1 cellular context compared by ENCODE assay signal in the genomic region with DNA sequence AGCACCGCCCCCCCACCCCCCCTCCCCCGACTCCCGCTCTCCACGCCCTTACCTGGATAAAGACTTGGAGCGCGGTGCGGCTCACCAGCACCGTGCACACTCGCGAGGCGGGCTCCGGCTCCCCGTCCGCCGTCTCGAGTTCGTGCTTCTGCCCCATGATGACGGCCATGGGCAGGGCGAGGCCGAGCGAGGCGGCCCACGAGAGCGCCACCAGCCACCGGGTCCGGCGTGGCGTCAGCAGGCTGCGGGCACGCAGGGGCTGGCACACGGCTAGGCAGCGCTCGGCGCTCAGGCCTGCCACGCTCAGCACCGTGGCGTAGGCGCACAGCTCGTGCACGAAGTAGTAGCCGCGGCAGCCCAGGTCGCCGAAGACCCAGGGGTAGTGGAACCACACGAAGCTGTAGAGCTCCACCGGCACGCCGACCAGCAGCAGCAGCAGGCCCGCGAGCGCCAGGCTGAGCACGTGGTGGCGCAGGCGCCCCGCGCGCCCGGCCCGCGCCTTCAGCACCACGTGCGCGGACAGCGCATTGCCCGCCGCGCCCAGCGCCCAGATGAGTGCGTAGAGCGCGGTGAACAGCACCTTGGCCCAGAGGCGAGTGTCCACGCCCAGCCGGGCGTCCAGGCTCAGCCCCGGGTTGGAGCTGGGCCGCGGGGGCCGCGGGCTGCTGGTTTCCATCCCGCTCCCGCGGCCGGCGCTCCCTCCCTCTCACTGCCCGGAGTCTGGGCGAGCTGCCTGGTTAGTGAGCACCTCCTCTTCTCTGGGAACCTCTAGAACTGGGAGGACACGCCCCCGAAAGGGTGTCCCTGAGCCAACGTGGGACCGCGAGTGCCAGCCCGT.
A peak's percentile ranks its signal among the peaks of the same experiment; 100 is the strongest.
TF ChIP-seq lines count a peak whose summit lies in the region.

A gene with protein sequence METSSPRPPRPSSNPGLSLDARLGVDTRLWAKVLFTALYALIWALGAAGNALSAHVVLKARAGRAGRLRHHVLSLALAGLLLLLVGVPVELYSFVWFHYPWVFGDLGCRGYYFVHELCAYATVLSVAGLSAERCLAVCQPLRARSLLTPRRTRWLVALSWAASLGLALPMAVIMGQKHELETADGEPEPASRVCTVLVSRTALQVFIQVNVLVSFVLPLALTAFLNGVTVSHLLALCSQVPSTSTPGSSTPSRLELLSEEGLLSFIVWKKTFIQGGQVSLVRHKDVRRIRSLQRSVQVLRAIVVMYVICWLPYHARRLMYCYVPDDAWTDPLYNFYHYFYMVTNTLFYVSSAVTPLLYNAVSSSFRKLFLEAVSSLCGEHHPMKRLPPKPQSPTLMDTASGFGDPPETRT (minus strand): TSS at position 742 of the 838 bp plus-strand sequence. CDS start 66 bp downstream, at position 676.

TF ChIP-seq in HepG2, 621 proteins besides CTCF, POLR2A, EP300 and RAD21 (continued from another document and continues in another):
- TF ChIP-seq, protein P1, sequence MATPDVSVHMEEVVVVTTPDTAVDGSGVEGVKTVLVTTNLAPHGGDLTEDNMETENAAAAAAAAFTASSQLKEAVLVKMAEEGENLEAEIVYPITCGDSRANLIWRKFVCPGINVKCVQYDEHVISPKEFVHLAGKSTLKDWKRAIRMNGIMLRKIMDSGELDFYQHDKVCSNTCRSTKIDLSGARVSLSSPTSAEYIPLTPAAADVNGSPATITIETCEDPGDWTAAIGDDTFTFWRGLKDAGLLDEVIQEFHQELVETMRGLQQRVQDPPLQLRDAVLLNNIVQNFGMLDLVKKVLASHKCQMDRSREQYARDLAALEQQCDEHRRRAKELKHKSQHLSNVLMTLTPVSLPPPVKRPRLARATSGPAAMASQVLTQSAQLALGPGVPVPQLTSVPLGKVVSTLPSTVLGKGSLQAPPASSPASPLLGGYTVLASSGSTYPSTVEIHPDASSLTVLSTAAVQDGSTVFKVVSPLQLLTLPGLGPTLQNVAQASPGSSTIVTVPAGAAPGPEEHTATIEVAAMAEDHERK (CRISPR knock-in tag; IDR thresholded peaks at IDR 0.05; ENCODE audit: low read depth): 0 out of 2 replicates have a peak, but pooled peaks have one; percentile 26
- peak; percentile 96 for TF ChIP-seq TEAD2 (CRISPR knock-in tag; IDR thresholded peaks at IDR 0.05)
- TF ChIP-seq, protein P2, sequence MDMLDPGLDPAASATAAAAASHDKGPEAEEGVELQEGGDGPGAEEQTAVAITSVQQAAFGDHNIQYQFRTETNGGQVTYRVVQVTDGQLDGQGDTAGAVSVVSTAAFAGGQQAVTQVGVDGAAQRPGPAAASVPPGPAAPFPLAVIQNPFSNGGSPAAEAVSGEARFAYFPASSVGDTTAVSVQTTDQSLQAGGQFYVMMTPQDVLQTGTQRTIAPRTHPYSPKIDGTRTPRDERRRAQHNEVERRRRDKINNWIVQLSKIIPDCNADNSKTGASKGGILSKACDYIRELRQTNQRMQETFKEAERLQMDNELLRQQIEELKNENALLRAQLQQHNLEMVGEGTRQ (IDR thresholded peaks at IDR 0.05; ENCODE audit: low read depth, low read length): peak; percentile 72
- TF ChIP-seq, protein P2 (CRISPR knock-in tag; IDR thresholded peaks at IDR 0.05; ENCODE audit: borderline replicate concordance): no peak
- TF ChIP-seq DMAP1 (CRISPR knock-in tag; IDR thresholded peaks at IDR 0.05): peak; percentile 59; the same call in 1 of the 2 replicates
- TF ChIP-seq NFE2L1 (CRISPR knock-in tag; IDR thresholded peaks at IDR 0.05; ENCODE audit: borderline replicate concordance): 0 out of 2 replicates have a peak, but pooled peaks have one; percentile 67
- TF ChIP-seq HNRNPH1 (optimal IDR thresholded peaks at IDR 0.05; ENCODE audit: low read depth, low read length): no peak
- peak; percentile 95 for TF ChIP-seq RFXANK (CRISPR knock-in tag; IDR thresholded peaks at IDR 0.05)
- TF ChIP-seq, protein P3, sequence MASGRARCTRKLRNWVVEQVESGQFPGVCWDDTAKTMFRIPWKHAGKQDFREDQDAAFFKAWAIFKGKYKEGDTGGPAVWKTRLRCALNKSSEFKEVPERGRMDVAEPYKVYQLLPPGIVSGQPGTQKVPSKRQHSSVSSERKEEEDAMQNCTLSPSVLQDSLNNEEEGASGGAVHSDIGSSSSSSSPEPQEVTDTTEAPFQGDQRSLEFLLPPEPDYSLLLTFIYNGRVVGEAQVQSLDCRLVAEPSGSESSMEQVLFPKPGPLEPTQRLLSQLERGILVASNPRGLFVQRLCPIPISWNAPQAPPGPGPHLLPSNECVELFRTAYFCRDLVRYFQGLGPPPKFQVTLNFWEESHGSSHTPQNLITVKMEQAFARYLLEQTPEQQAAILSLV (CRISPR knock-in tag; IDR thresholded peaks at IDR 0.05; ENCODE audit: borderline replicate concordance): peak; percentile 100
- TF ChIP-seq, protein P4, sequence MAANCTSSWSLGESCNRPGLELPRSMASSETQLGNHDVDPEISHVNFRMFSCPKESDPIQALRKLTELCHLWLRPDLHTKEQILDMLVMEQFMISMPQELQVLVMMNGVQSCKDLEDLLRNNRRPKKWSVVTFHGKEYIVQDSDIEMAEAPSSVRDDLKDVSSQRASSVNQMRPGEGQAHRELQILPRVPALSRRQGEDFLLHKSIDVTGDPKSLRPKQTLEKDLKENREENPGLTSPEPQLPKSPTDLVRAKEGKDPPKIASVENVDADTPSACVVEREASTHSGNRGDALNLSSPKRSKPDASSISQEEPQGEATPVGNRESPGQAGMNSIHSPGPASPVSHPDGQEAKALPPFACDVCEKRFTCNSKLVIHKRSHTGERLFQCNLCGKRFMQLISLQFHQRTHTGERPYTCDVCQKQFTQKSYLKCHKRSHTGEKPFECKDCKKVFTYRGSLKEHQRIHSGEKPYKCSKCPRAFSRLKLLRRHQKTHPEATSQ (CRISPR knock-in tag; IDR thresholded peaks at IDR 0.05; ENCODE audit: borderline replicate concordance): peak; percentile 96
- TF ChIP-seq, protein P5, sequence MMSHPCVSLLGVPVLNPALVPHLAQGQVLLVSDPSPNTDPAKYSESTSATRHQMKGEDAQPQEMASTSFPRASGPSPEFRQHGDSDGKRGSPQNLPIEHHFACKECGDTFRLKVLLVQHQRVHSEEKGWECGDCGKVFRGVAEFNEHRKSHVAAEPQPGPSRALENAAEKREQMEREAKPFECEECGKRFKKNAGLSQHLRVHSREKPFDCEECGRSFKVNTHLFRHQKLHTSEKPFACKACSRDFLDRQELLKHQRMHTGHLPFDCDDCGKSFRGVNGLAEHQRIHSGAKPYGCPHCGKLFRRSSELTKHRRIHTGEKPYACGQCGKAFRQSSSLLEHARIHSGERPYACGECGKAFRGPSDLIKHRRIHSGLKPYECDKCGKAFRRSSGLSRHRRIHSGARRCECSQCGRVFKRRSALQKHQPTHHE (CRISPR knock-in tag; IDR thresholded peaks at IDR 0.05; ENCODE audit: borderline replicate concordance): peak; percentile 100
- TF ChIP-seq NFATC3 (CRISPR knock-in tag; IDR thresholded peaks at IDR 0.05): no peak
- no peak for TF ChIP-seq ZNF33A (CRISPR knock-in tag; IDR thresholded peaks at IDR 0.05; ENCODE audit: borderline replicate concordance)
- TF ChIP-seq JDP2 (CRISPR knock-in tag; IDR thresholded peaks at IDR 0.05; ENCODE audit: borderline replicate concordance): peak; percentile 98
- peak; percentile 85 for TF ChIP-seq JUNB (CRISPR knock-in tag; IDR thresholded peaks at IDR 0.05; ENCODE audit: borderline replicate concordance)
- no peak for TF ChIP-seq ZNF432 (CRISPR knock-in tag; IDR thresholded peaks at IDR 0.05; ENCODE audit: borderline replicate concordance)
- TF ChIP-seq, protein P6, sequence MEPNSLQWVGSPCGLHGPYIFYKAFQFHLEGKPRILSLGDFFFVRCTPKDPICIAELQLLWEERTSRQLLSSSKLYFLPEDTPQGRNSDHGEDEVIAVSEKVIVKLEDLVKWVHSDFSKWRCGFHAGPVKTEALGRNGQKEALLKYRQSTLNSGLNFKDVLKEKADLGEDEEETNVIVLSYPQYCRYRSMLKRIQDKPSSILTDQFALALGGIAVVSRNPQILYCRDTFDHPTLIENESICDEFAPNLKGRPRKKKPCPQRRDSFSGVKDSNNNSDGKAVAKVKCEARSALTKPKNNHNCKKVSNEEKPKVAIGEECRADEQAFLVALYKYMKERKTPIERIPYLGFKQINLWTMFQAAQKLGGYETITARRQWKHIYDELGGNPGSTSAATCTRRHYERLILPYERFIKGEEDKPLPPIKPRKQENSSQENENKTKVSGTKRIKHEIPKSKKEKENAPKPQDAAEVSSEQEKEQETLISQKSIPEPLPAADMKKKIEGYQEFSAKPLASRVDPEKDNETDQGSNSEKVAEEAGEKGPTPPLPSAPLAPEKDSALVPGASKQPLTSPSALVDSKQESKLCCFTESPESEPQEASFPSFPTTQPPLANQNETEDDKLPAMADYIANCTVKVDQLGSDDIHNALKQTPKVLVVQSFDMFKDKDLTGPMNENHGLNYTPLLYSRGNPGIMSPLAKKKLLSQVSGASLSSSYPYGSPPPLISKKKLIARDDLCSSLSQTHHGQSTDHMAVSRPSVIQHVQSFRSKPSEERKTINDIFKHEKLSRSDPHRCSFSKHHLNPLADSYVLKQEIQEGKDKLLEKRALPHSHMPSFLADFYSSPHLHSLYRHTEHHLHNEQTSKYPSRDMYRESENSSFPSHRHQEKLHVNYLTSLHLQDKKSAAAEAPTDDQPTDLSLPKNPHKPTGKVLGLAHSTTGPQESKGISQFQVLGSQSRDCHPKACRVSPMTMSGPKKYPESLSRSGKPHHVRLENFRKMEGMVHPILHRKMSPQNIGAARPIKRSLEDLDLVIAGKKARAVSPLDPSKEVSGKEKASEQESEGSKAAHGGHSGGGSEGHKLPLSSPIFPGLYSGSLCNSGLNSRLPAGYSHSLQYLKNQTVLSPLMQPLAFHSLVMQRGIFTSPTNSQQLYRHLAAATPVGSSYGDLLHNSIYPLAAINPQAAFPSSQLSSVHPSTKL (CRISPR knock-in tag; IDR thresholded peaks at IDR 0.05): peak; percentile 89
- peak; percentile 89 for TF ChIP-seq ZNF556 (CRISPR knock-in tag; IDR thresholded peaks at IDR 0.05; ENCODE audit: borderline replicate concordance)
- TF ChIP-seq, protein P7, sequence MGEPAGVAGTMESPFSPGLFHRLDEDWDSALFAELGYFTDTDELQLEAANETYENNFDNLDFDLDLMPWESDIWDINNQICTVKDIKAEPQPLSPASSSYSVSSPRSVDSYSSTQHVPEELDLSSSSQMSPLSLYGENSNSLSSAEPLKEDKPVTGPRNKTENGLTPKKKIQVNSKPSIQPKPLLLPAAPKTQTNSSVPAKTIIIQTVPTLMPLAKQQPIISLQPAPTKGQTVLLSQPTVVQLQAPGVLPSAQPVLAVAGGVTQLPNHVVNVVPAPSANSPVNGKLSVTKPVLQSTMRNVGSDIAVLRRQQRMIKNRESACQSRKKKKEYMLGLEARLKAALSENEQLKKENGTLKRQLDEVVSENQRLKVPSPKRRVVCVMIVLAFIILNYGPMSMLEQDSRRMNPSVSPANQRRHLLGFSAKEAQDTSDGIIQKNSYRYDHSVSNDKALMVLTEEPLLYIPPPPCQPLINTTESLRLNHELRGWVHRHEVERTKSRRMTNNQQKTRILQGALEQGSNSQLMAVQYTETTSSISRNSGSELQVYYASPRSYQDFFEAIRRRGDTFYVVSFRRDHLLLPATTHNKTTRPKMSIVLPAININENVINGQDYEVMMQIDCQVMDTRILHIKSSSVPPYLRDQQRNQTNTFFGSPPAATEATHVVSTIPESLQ (CRISPR knock-in tag; conservative IDR thresholded peaks at IDR 0.05): peak; percentile 97
- TF ChIP-seq HMGA1 (CRISPR knock-in tag; conservative IDR thresholded peaks at IDR 0.05): no peak
- TF ChIP-seq NFE2L2 (IDR thresholded peaks at IDR 0.05; ENCODE audit: low read length): no peak
- TF ChIP-seq MED1 (CRISPR knock-in tag; IDR thresholded peaks at IDR 0.05): peak; percentile 92
- peak; percentile 57 for TF ChIP-seq AGO1 (IDR thresholded peaks at IDR 0.05; ENCODE audit: low read depth, low read length, poor library complexity, severe bottlenecking)
- peak; percentile 100 for TF ChIP-seq PRMT3 (CRISPR knock-in tag; IDR thresholded peaks at IDR 0.05; ENCODE audit: borderline replicate concordance, low read depth)
- no peak for TF ChIP-seq ELF1 (CRISPR knock-in tag; IDR thresholded peaks at IDR 0.05)
- TF ChIP-seq ZNF510 (CRISPR knock-in tag; IDR thresholded peaks at IDR 0.05; ENCODE audit: low read depth): peak; percentile 88; the same call in 1 of the 2 replicates
- TF ChIP-seq, protein P8, sequence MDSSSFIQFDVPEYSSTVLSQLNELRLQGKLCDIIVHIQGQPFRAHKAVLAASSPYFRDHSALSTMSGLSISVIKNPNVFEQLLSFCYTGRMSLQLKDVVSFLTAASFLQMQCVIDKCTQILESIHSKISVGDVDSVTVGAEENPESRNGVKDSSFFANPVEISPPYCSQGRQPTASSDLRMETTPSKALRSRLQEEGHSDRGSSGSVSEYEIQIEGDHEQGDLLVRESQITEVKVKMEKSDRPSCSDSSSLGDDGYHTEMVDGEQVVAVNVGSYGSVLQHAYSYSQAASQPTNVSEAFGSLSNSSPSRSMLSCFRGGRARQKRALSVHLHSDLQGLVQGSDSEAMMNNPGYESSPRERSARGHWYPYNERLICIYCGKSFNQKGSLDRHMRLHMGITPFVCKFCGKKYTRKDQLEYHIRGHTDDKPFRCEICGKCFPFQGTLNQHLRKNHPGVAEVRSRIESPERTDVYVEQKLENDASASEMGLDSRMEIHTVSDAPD (CRISPR knock-in tag; IDR thresholded peaks at IDR 0.05): peak; percentile 95
- TF ChIP-seq ZNF546 (CRISPR knock-in tag; conservative IDR thresholded peaks at IDR 0.05): peak; percentile 99
- TF ChIP-seq RELA (CRISPR knock-in tag; IDR thresholded peaks at IDR 0.05): peak; percentile 94
- TF ChIP-seq SIN3A (IDR thresholded peaks at IDR 0.05; ENCODE audit: borderline replicate concordance, low read depth, low read length): peak; percentile 97
- peak; percentile 98 for TF ChIP-seq TGIF2 (CRISPR knock-in tag; IDR thresholded peaks at IDR 0.05)
- TF ChIP-seq ZNF562 (CRISPR knock-in tag; IDR thresholded peaks at IDR 0.05; ENCODE audit: borderline replicate concordance): peak; percentile 76; the same call in 1 of the 2 replicates
- no peak for TF ChIP-seq SETDB1 (CRISPR knock-in tag; IDR thresholded peaks at IDR 0.05; ENCODE audit: borderline replicate concordance)
- TF ChIP-seq ZNF766 (CRISPR knock-in tag; IDR thresholded peaks at IDR 0.05; ENCODE audit: borderline replicate concordance): peak; percentile 99
- no peak for TF ChIP-seq MATR3 (CRISPR knock-in tag; IDR thresholded peaks at IDR 0.05)
- TF ChIP-seq, protein P9, sequence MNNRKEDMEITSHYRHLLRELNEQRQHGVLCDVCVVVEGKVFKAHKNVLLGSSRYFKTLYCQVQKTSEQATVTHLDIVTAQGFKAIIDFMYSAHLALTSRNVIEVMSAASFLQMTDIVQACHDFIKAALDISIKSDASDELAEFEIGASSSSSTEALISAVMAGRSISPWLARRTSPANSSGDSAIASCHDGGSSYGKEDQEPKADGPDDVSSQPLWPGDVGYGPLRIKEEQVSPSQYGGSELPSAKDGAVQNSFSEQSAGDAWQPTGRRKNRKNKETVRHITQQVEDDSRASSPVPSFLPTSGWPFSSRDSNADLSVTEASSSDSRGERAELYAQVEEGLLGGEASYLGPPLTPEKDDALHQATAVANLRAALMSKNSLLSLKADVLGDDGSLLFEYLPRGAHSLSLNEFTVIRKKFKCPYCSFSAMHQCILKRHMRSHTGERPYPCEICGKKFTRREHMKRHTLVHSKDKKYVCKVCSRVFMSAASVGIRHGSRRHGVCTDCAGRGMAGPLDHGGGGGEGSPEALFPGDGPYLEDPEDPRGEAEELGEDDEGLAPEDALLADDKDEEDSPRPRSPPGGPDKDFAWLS (CRISPR knock-in tag; IDR thresholded peaks at IDR 0.05; ENCODE audit: borderline replicate concordance): no peak
- 0 out of 2 replicates have a peak, but pooled peaks have one; percentile 43 for TF ChIP-seq ZNF577 (CRISPR knock-in tag; IDR thresholded peaks at IDR 0.05; ENCODE audit: borderline replicate concordance, low read depth)
- TF ChIP-seq SPEN (CRISPR knock-in tag; IDR thresholded peaks at IDR 0.05; ENCODE audit: low read depth): peak; percentile 96
